ENCODE assay signal across 20 cellular contexts in the genomic region with DNA sequence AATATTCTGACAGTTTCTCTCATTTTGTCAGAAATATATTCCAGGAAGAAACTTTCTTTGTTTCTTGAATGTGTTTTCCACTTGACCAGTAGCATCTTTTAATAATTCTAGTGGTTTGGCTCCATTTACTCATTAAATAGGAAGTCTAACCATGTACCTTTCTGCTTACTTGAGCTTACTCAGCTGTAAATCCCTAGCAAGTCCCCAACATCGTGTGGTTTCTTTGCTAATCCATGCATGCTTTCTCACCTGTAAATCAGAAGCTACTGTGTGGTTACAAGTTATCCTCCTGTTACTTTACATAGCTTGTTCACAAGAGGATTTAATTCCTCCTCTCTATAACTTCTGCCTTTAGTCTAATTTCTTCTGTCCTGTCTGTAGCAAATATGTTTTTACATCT.
DNase-seq lines count a peak whose midpoint lies in the region; ATAC-seq, FAIRE-seq and TF ChIP-seq lines count a peak whose summit lies in the region.
"Had no signal": no experiment of that assay in that cellular context is flagged by ENCODE, and none has a peak within 500 bp of the region (broad histone marks: within the 10 kb centered on the region; RNA-seq: fewer than 3 reads in every experiment).

No MANE protein-coding gene starts in this region.

- peak; percentile 81 for ATAC-seq in HG02981 (IDR thresholded peaks at IDR 0.05; ENCODE audit: unreplicated experiment)
- ATAC-seq: GM23338 had no signal

- FAIRE-seq in D721Med (lab: Jason Lieb, UNC): peak; percentile 25
- FAIRE-seq in RCC 7860 (lab: Jason Lieb, UNC): peak; percentile 82
- FAIRE-seq in urothelium cell line (lab: Jason Lieb, UNC): no peak

- TF ChIP-seq CTCF in D721Med (IDR thresholded peaks at IDR 0.05; ENCODE audit: insufficient read depth, missing control alignments) (no peak), BE2C (IDR thresholded peaks at IDR 0.05; ENCODE audit: low read depth, low read length) (no peak)

- DNase-seq in D721Med (ENCODE audit: insufficient read length, low spot score) (no peak), RCC 7860 (ENCODE audit: low spot score) (no peak), left kidney (ENCODE audit: low read depth, low spot score) (peak; percentile 6), NCI-H1694 treated with DMSO at 0.1 percent for 48 hours (lab: John Stamatoyannopoulos, UW) (no peak), amniotic stem cell (lab: John Stamatoyannopoulos, UW) (no peak), BE2C (no peak), urothelium cell line (ENCODE audit: low spot score) (no peak)
- DNase-seq: IMR-90, NCI-H1105, NCI-H146, NCI-H2029 treated with DMSO at 0.1 percent for 48 hours, NCI-H2171, NCI-H345, NCI-H524 treated with DMSO at 0.1 percent for 48 hours, NCI-H82, OCI-M1, Right ventricle myocardium superior had no signal

- H3K27me3 ChIP-seq in BE2C: no peaks in the 10 kb centered on the region

- no peaks in the 10 kb centered on the region for H3K9me3 ChIP-seq in BE2C
- H3K9me3 ChIP-seq: HAP-1 had no signal

- no peaks in the 10 kb centered on the region for H3K4me1 ChIP-seq in BE2C
- H3K4me1 ChIP-seq: HAP-1 had no signal

- no peak overlapping the region for H3K4me3 ChIP-seq in BE2C (ENCODE audit: low read depth, low read length)
- H3K4me3 ChIP-seq: GM23338, HAP-1 had no signal

- no peaks in the 10 kb centered on the region for H3K36me3 ChIP-seq in BE2C
- H3K36me3 ChIP-seq: HAP-1 had no signal
